Comparison of ENCODE assay signal across 8 cellular contexts in genomic region chr19:53906211-53907192, GRCh38. TPM values are rescaled to one million over a fixed set of nuclear protein-coding genes. Genes with fewer than 3 reads are reported as not detected.
DNase-seq lines count a peak whose midpoint lies in the region; ATAC-seq, FAIRE-seq and TF ChIP-seq lines count a peak whose summit lies in the region.

No MANE protein-coding gene starts in this region.

- no peaks in the 10 kb centered on the region for H3K9me3 Mint-ChIP-seq in activated T-cell treated with anti-CD3 and anti-CD28 coated beads, Interleukin-2, amount 50 U/mL, for 72 hours

- no peak for DNase-seq in D721Med (ENCODE audit: insufficient read length, low spot score)
- DNase-seq in NCI-H2227 treated with DMSO at 0.1 percent for 48 hours (lab: John Stamatoyannopoulos, UW) = peak; percentile 54
- peak; percentile 79 to 81 for DNase-seq in activated T-cell treated with anti-CD3 and anti-CD28 coated beads, Interleukin-2, amount 50 U/mL, for 72 hours
- no peak for DNase-seq in foreskin keratinocyte
- peak; percentile 60 to 95 (median 79) for DNase-seq in posterior cingulate gyrus
- DNase-seq in urothelium cell line (ENCODE audit: low spot score) = peak; percentile 70
- DNase-seq in NCI-H345 (lab: John Stamatoyannopoulos, UW) = no peak

- intact Hi-C loops in posterior cingulate gyrus (cut with DNase I) = loop anchor here (1.0 kb wide), 1 partner anchor 118 kb away; no protein-coding TSS in a partner anchor

- no peak overlapping the region for H3K27ac ChIP-seq in foreskin keratinocyte

- no peak overlapping the region for H3K27ac Mint-ChIP-seq in activated T-cell treated with anti-CD3 and anti-CD28 coated beads, Interleukin-2, amount 50 U/mL, for 72 hours

- no peaks in the 10 kb centered on the region for H3K4me1 ChIP-seq in foreskin keratinocyte

- H3K27me3 ChIP-seq in foreskin keratinocyte = peaks cover 56% of the 10 kb centered on the region

- H3K27me3 Mint-ChIP-seq in activated T-cell treated with anti-CD3 and anti-CD28 coated beads, Interleukin-2, amount 50 U/mL, for 72 hours (ENCODE audit: low read depth) = peaks cover 81% of the 10 kb centered on the region

- TF ChIP-seq CTCF in D721Med (IDR thresholded peaks at IDR 0.05; ENCODE audit: insufficient read depth, missing control alignments) (peak; percentile 58), foreskin keratinocyte (conservative IDR thresholded peaks at IDR 0.05) (peak; percentile 72)

- peaks cover 0 to 2% of the 10 kb centered on the region in 2 donors for H3K36me3 Mint-ChIP-seq in activated T-cell treated with anti-CD3 and anti-CD28 coated beads, Interleukin-2, amount 50 U/mL, for 72 hours (ENCODE audit: insufficient read depth in 2 of 2)

- peak overlapping the region in 1 of 2 donors; percentile 44 for H3K4me3 Mint-ChIP-seq in activated T-cell treated with anti-CD3 and anti-CD28 coated beads, Interleukin-2, amount 50 U/mL, for 72 hours

- FAIRE-seq in D721Med (lab: Jason Lieb, UNC) (no peak), urothelium cell line (lab: Jason Lieb, UNC) (peak; percentile 20)

- peaks cover 32% of the 10 kb centered on the region for H3K4me1 Mint-ChIP-seq in activated T-cell treated with anti-CD3 and anti-CD28 coated beads, Interleukin-2, amount 50 U/mL, for 72 hours (ENCODE audit: low read depth)

- peak; percentile 56 to 57 for ATAC-seq in activated T-cell treated with anti-CD3 and anti-CD28 coated beads, Interleukin-2, amount 50 U/mL, for 72 hours (replicated peaks in 1 of 2)
- peak; percentile 43 for ATAC-seq in foreskin keratinocyte
- ATAC-seq in GM18909 (IDR thresholded peaks at IDR 0.05; ENCODE audit: poor library complexity, unreplicated experiment) = no peak

RNA-seq across cellular contexts. Expression of gene CACNG7, which starts 2.6 kb away (rescaled TPM):
- not detected for total RNA-seq in activated T-cell treated with anti-CD3 and anti-CD28 coated beads, Interleukin-2, amount 50 U/mL, for 72 hours
- total RNA-seq in foreskin keratinocyte = not detected in 2 replicates
- not detected in 2 replicates for polyA plus RNA-seq in foreskin keratinocyte

RNA-seq across cellular contexts. Expression of gene PRKCG, which starts 24.5 kb away (rescaled TPM):
- total RNA-seq in activated T-cell treated with anti-CD3 and anti-CD28 coated beads, Interleukin-2, amount 50 U/mL, for 72 hours = not detected
- total RNA-seq in foreskin keratinocyte = 0.07 TPM in 1 of 2 replicates, not detected in the other
- polyA plus RNA-seq in foreskin keratinocyte = 0.02 and 0.03 TPM in 2 replicates

RNA-seq across cellular contexts. Expression of gene MYADM, which starts 38.8 kb away (rescaled TPM):
- total RNA-seq in activated T-cell treated with anti-CD3 and anti-CD28 coated beads, Interleukin-2, amount 50 U/mL, for 72 hours = 10 to 100 TPM; 32.7 to 43.5 TPM
- 22.8 and 31.4 TPM in 2 replicates for total RNA-seq in foreskin keratinocyte
- 23.2 and 25.3 TPM in 2 replicates for polyA plus RNA-seq in foreskin keratinocyte

RNA-seq across cellular contexts. Expression of gene CACNG8, which starts 56.2 kb away (rescaled TPM):
- under 1 TPM in 1 of 2 donors, not detected in 1; 0.02 TPM for total RNA-seq in activated T-cell treated with anti-CD3 and anti-CD28 coated beads, Interleukin-2, amount 50 U/mL, for 72 hours
- total RNA-seq in foreskin keratinocyte = not detected in 2 replicates
- not detected in 2 replicates for polyA plus RNA-seq in foreskin keratinocyte

Comparison
In these comparisons a context has a peak if more than half of its experiments do, and no peak if none do; other contexts are left out.
1. DNase-seq: peak in NCI-H2227 treated with DMSO at 0.1 percent for 48 hours (single experiment), activated T-cell treated with anti-CD3 and anti-CD28 coated beads, Interleukin-2, amount 50 U/mL, for 72 hours (2 of 2), posterior cingulate gyrus (10 of 10) and urothelium cell line (single experiment); none in D721Med (single experiment), foreskin keratinocyte (0 of 2) and NCI-H345 (single experiment).